In the genomic region with DNA sequence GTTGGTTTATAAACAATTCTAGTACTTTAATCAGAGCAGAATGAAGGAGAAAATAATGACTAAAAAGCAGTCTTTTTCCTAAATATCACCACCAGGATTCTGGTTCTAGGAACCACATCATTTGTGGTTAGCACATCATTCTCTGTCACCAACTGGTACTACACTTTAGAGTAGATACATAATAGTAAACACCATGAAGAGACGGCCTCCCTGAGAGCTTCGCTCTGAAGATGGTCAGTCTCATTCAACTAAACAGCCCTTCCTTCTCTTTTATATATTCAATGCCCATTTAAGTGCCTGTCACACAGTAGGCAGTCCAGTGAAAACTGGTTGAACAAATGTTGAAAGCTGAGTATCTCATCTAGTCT, we compare ENCODE assay signal across 14 cellular contexts. TPM values are rescaled to one million over a fixed set of nuclear protein-coding genes. Genes with fewer than 3 reads are reported as not detected.
A peak's percentile ranks its signal among the peaks of the same experiment; 100 is the strongest.
DNase-seq lines count a peak whose midpoint lies in the region; TF ChIP-seq lines count a peak whose summit lies in the region.
"Had no signal": no experiment of that assay in that cellular context is flagged by ENCODE, and none has a peak within 500 bp of the region (broad histone marks: within the 10 kb centered on the region; RNA-seq: fewer than 3 reads in every experiment).

No MANE protein-coding gene starts in this region.

- no peaks in the 10 kb centered on the region for H3K9me3 ChIP-seq in breast epithelium
- H3K9me3 ChIP-seq: BE2C had no signal

- H3K9me3 Mint-ChIP-seq in MCF 10A (ENCODE audit: unreplicated experiment) (no peaks in the 10 kb centered on the region), type B pancreatic cell (no peaks in the 10 kb centered on the region)
- no peaks in the 10 kb centered on the region for H3K9me3 Mint-ChIP-seq in activated CD4-positive, alpha-beta memory T cell treated with anti-CD3 and anti-CD28 coated beads, Interleukin-2, amount 10 ng/mL, durations not matched to agents 7 days and 5 days
- H3K9me3 Mint-ChIP-seq: dendritic cell treated with granulocyte-macrophage colony-stimulating factor and Interleukin-4, amounts not matched to agents 40 ng/mL and 50 ng/mL, for 4 days had no signal

- H3K27me3 Mint-ChIP-seq in MCF 10A (ENCODE audit: insufficient read depth, unreplicated experiment) (no peaks in the 10 kb centered on the region), type B pancreatic cell (no peaks in the 10 kb centered on the region)
- H3K27me3 Mint-ChIP-seq in activated CD4-positive, alpha-beta memory T cell treated with anti-CD3 and anti-CD28 coated beads, Interleukin-2, amount 10 ng/mL, durations not matched to agents 7 days and 5 days, result no peaks in the 10 kb centered on the region
- H3K27me3 Mint-ChIP-seq: dendritic cell treated with granulocyte-macrophage colony-stimulating factor and Interleukin-4, amounts not matched to agents 40 ng/mL and 50 ng/mL, for 4 days had no signal

- no peaks in the 10 kb centered on the region for H3K27me3 ChIP-seq in breast epithelium
- H3K27me3 ChIP-seq: BE2C had no signal

- H3K36me3 ChIP-seq in breast epithelium, result peaks cover 29% of the 10 kb centered on the region

- TF ChIP-seq CTCF in MCF 10A (IDR thresholded peaks at IDR 0.05; ENCODE audit: unreplicated experiment), result no peak
- TF ChIP-seq CTCF in breast epithelium (IDR thresholded peaks at IDR 0.05), result no peak
- no peak for TF ChIP-seq CTCF in fibroblast of pulmonary artery (IDR thresholded peaks at IDR 0.05; ENCODE audit: low read length, missing control alignments)
- TF ChIP-seq CTCF in type B pancreatic cell (conservative IDR thresholded peaks at IDR 0.05), result no peak

- POLR2A ChIA-PET in MCF 10A (lab: Yijun Ruan, JAX), result interaction anchor here (0.6 to 12.5 kb wide), 11 partner anchors 9 to 623 kb away, joined by 3 to 497 read pairs (median 4); partner anchors contain the start of gene SLC38A1
- POLR2A ChIA-PET in activated CD4-positive, alpha-beta memory T cell treated with anti-CD3 and anti-CD28 coated beads, Interleukin-2, amount 10 ng/mL, durations not matched to agents 7 days and 5 days (lab: Charles Lee), result interaction anchor here (1.3 to 3.4 kb wide), 4 partner anchors 9 to 95 kb away, joined by 4 to 19 read pairs (median 14); partner anchors contain the start of genes SLC38A1 and SLC38A2

- intact Hi-C loops in MCF 10A (cut with micrococcal nuclease), result no loop called here
- intact Hi-C loops in breast epithelium (cut with DNase I; ENCODE audit: low total_unique reads), result no loop called here

- CTCF ChIA-PET in MCF 10A (lab: Yijun Ruan, JAX), result interaction anchor here (0.6 to 0.7 kb wide), 4 partner anchors 10 to 1742 kb away, joined by 3 to 4 read pairs (median 3); no protein-coding TSS in a partner anchor
- CTCF ChIA-PET in activated CD4-positive, alpha-beta memory T cell treated with anti-CD3 and anti-CD28 coated beads, Interleukin-2, amount 10 ng/mL, durations not matched to agents 7 days and 5 days (lab: Charles Lee), result interaction anchor here (1.5 kb wide), 1 partner anchor 9 kb away, joined by 5 read pairs; no protein-coding TSS in a partner anchor

- DNase-seq in MCF 10A (ENCODE audit: unreplicated experiment) (no peak), breast epithelium (ENCODE audit: low spot score in 2 of 2) (no peak), fibroblast of pulmonary artery (ENCODE audit: low read depth) (peak; percentile 33), type B pancreatic cell (ENCODE audit: extremely low spot score, unreplicated experiment) (no peak), NCI-H146 (lab: John Stamatoyannopoulos, UW) (no peak), hypothalamus (lab: John Stamatoyannopoulos, UW) (no peak)
- no peak for DNase-seq in activated CD4-positive, alpha-beta memory T cell treated with anti-CD3 and anti-CD28 coated beads, Interleukin-2, amount 10 ng/mL, durations not matched to agents 7 days and 5 days
- DNase-seq in effector CD4-positive, alpha-beta T cell, result no peak
- DNase-seq: activated CD8-positive, alpha-beta memory T cell treated with anti-CD3 and anti-CD28 coated beads for 24 hours; BE2C; NCI-H226; stimulated activated CD4-positive, alpha-beta T cell treated with anti-CD3 and anti-CD28 coated beads, Interleukin-2, amount 100 ng/mL, for 48 hours; stimulated activated naive CD4-positive, alpha-beta T cell treated with Interleukin-2 at 50 U/mL for 16 hours had no signal

- BruUV-seq in MCF 10A (replicated peaks; lab: Mats Ljungman, UMichigan), result no TSS peak

- H3K4me1 Mint-ChIP-seq in MCF 10A (ENCODE audit: insufficient read depth, unreplicated experiment) (peaks cover 33% of the 10 kb centered on the region), type B pancreatic cell (ENCODE audit: unreplicated experiment) (peaks cover 5% of the 10 kb centered on the region)
- H3K4me1 Mint-ChIP-seq in activated CD4-positive, alpha-beta memory T cell treated with anti-CD3 and anti-CD28 coated beads, Interleukin-2, amount 10 ng/mL, durations not matched to agents 7 days and 5 days, result peaks cover 57% of the 10 kb centered on the region

- H3K4me3 Mint-ChIP-seq in MCF 10A (ENCODE audit: unreplicated experiment) (no peak overlapping the region), type B pancreatic cell (no peak overlapping the region)
- H3K4me3 Mint-ChIP-seq in activated CD4-positive, alpha-beta memory T cell treated with anti-CD3 and anti-CD28 coated beads, Interleukin-2, amount 10 ng/mL, durations not matched to agents 7 days and 5 days, result no peak overlapping the region
- H3K4me3 Mint-ChIP-seq: dendritic cell treated with granulocyte-macrophage colony-stimulating factor and Interleukin-4, amounts not matched to agents 40 ng/mL and 50 ng/mL, for 4 days had no signal

- H3K4me3 ChIP-seq in breast epithelium (no peak overlapping the region), fibroblast of pulmonary artery (replicated peaks; ENCODE audit: low read depth, low read length) (no peak overlapping the region)

- H3K27ac Mint-ChIP-seq in MCF 10A (ENCODE audit: low read depth, unreplicated experiment) (peak overlapping the region; percentile 42), type B pancreatic cell (peak overlapping the region; percentile 54)
- H3K27ac Mint-ChIP-seq in activated CD4-positive, alpha-beta memory T cell treated with anti-CD3 and anti-CD28 coated beads, Interleukin-2, amount 10 ng/mL, durations not matched to agents 7 days and 5 days, result peak overlapping the region; percentile 51
- H3K27ac Mint-ChIP-seq: dendritic cell treated with granulocyte-macrophage colony-stimulating factor and Interleukin-4, amounts not matched to agents 40 ng/mL and 50 ng/mL, for 4 days had no signal

- H3K4me1 ChIP-seq in breast epithelium, result peaks cover 0 to 4% of the 10 kb centered on the region in 2 donors

- H3K36me3 Mint-ChIP-seq in MCF 10A (ENCODE audit: insufficient read depth, unreplicated experiment) (peaks cover 100% of the 10 kb centered on the region), type B pancreatic cell (peaks cover 54% of the 10 kb centered on the region)
- H3K36me3 Mint-ChIP-seq in activated CD4-positive, alpha-beta memory T cell treated with anti-CD3 and anti-CD28 coated beads, Interleukin-2, amount 10 ng/mL, durations not matched to agents 7 days and 5 days (ENCODE audit: low read depth), result peaks cover 80% of the 10 kb centered on the region

- no peak for TF ChIP-seq POLR2A in breast epithelium (IDR thresholded peaks at IDR 0.05)

- H3K27ac ChIP-seq in breast epithelium, result no peak overlapping the region

RNA-seq across cellular contexts. Expression of gene SLC38A2, which starts 10.9 kb away (rescaled TPM):
- total RNA-seq in MCF 10A (2022) (817 and 1,070 TPM in 2 replicates), breast epithelium (100 to 1,000 TPM; 250 to 424 (median 399) TPM), type B pancreatic cell (ENCODE audit: low replicate concordance) (204 and 217 TPM in 2 replicates)
- total RNA-seq in activated CD4-positive, alpha-beta memory T cell treated with anti-CD3 and anti-CD28 coated beads, Interleukin-2, amount 10 ng/mL, durations not matched to agents 7 days and 5 days, result 100 to 1,000 TPM; 265 to 267 TPM
